ENCODE assay signal across 23 cellular contexts in the genomic region with DNA sequence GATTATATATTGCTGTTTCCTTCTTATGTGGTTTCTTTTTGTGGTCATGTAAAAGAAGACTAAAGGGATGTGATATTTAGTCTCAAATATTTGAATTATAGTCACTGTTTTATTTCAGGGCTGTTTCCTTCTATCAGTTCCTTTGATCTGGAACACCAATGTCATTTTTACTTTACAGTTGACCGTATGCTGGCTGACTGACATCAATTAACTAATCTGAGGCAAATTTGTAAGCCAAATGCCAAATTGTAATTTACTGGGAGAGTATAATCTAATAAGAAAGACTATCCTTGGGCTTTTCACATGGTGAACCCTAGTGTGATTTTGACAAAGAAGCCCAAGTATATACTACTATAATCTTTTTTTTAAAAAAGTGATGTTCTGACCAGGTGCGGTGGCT.
"Had no signal": no experiment of that assay in that cellular context is flagged by ENCODE, and none has a peak within 500 bp of the region (broad histone marks: within the 10 kb centered on the region; RNA-seq: fewer than 3 reads in every experiment).

No MANE protein-coding gene starts in this region.

- DNase-seq: dermis blood vessel endothelial cell; dorsolateral prefrontal cortex; effector CD4-positive, alpha-beta T cell; effector memory CD4-positive, alpha-beta T cell; foreskin keratinocyte; heart left ventricle; hypothalamus; immature natural killer cell; islet precursor cell; kidney; kidney glomerular epithelial cell; left colon; left ventricle myocardium superior; lower lobe of right lung; mesenchymal stem cell; mucosa of descending colon; naive B cell; naive thymus-derived CD8-positive, alpha-beta T cell had no signal

- H3K36me3 ChIP-seq: esophagus muscularis mucosa, gastroesophageal sphincter, heart left ventricle, lower lobe of right lung had no signal

- H3K27me3 ChIP-seq: dorsolateral prefrontal cortex, esophagus muscularis mucosa, foreskin keratinocyte, gastroesophageal sphincter, heart left ventricle, hepatocyte had no signal

- H3K9me3 ChIP-seq: esophagus muscularis mucosa, gastroesophageal sphincter, heart left ventricle, lower lobe of right lung, mucosa of descending colon had no signal

- H3K27ac ChIP-seq: coronary artery, esophagus muscularis mucosa, foreskin keratinocyte, gastroesophageal sphincter, heart left ventricle, hepatocyte, lower lobe of right lung had no signal

- H3K4me3 ChIP-seq: coronary artery, esophagus muscularis mucosa, gastroesophageal sphincter, heart left ventricle, hepatocyte, lower lobe of right lung, mucosa of descending colon had no signal

- ATAC-seq: foreskin keratinocyte; gastroesophageal sphincter; heart left ventricle; left colon; left lobe of liver; left ventricle myocardium superior; lower lobe of right lung; mucosa of descending colon; naive thymus-derived CD8-positive, alpha-beta T cell had no signal

- H3K4me2 ChIP-seq: hepatocyte had no signal

- H2AFZ ChIP-seq: hepatocyte had no signal

- H3K79me2 ChIP-seq: hepatocyte had no signal

- H3K4me1 ChIP-seq: foreskin keratinocyte, lower lobe of right lung had no signal
